In genomic region chr6:117444600-117444999, GRCh38 we compare ENCODE assay signal across 21 cellular contexts. TPM values are rescaled to one million over a fixed set of nuclear protein-coding genes. Genes with fewer than 3 reads are reported as not detected.
DNase-seq lines count a peak whose midpoint lies in the region; ATAC-seq and TF ChIP-seq lines count a peak whose summit lies in the region.
"Had no signal": no experiment of that assay in that cellular context is flagged by ENCODE, and none has a peak within 500 bp of the region (broad histone marks: within the 10 kb centered on the region; RNA-seq: fewer than 3 reads in every experiment).

No MANE protein-coding gene starts in this region.

- H4K20me1 ChIP-seq in smooth muscle cell (ENCODE audit: low read depth) = no peaks in the 10 kb centered on the region
- H4K20me1 ChIP-seq: BLaER1 treated with 17β-estradiol and CSF1 and Interleukin-3, amounts not matched to agents 10 nM and 100 nM had no signal

- H3K9me3 ChIP-seq in smooth muscle cell (replicated peaks; ENCODE audit: low read depth) = no peaks in the 10 kb centered on the region
- no peaks in the 10 kb centered on the region for H3K9me3 ChIP-seq in adrenal gland (replicated peaks in 1 of 3)
- no peaks in the 10 kb centered on the region for H3K9me3 ChIP-seq in psoas muscle
- H3K9me3 ChIP-seq: heart right ventricle, uterus had no signal

- H2AFZ ChIP-seq in smooth muscle cell (ENCODE audit: low read depth) = peak overlapping the region; percentile 26

- no peak for ATAC-seq in psoas muscle
- ATAC-seq: activated CD4-positive, CD25-positive, alpha-beta regulatory T cell treated with anti-CD3 and anti-CD28 coated beads, Interleukin-2, amount 50 U/mL, for 24 hours; heart right ventricle; natural killer cell had no signal

- H3K27me3 ChIP-seq in smooth muscle cell (ENCODE audit: low read depth) (no peaks in the 10 kb centered on the region), adrenal gland (peaks cover 5% of the 10 kb centered on the region), psoas muscle (ENCODE audit: insufficient read depth in 3 of 3, low read length in 2 of 3) (no peaks in the 10 kb centered on the region)
- H3K27me3 ChIP-seq: BLaER1 treated with 17β-estradiol and CSF1 and Interleukin-3, amounts not matched to agents 10 nM and 100 nM; brain microvascular endothelial cell; uterus had no signal

- intact Hi-C loops in adrenal gland (cut with DNase I) = no loop called here
- intact Hi-C loops in psoas muscle (cut with DNase I) = no loop called here

- peaks cover 21% of the 10 kb centered on the region for H3F3A ChIP-seq in smooth muscle cell (ENCODE audit: low read depth)

- H3K27ac ChIP-seq in RWPE1 (peak overlapping the region; percentile 57; the same call in 1 of the 2 replicates), smooth muscle cell (ENCODE audit: low read depth) (peak overlapping the region; percentile 32), adrenal gland (no peak overlapping the region), psoas muscle (no peak overlapping the region)
- H3K27ac ChIP-seq: BLaER1 treated with 17β-estradiol and CSF1 and Interleukin-3, amounts not matched to agents 10 nM and 100 nM; brain microvascular endothelial cell; epithelial cell of prostate; heart right ventricle; uterus had no signal

- TF ChIP-seq CTCF in RWPE1 (conservative IDR thresholded peaks at IDR 0.05; ENCODE audit: low read depth) = no peak
- TF ChIP-seq CTCF in smooth muscle cell (IDR thresholded peaks at IDR 0.05; ENCODE audit: borderline replicate concordance, insufficient read depth, poor library complexity, severe bottlenecking) = no peak
- no peak for TF ChIP-seq CTCF in adrenal gland (IDR thresholded peaks at IDR 0.05)
- no peak for TF ChIP-seq CTCF in psoas muscle (IDR thresholded peaks at IDR 0.05)

- TF ChIP-seq POLR2A in adrenal gland (IDR thresholded peaks at IDR 0.05) = no peak

- H3K4me1 ChIP-seq in smooth muscle cell (ENCODE audit: low read depth) (peaks cover 31% of the 10 kb centered on the region), adrenal gland (replicated peaks in 1 of 2) (no peaks in the 10 kb centered on the region), psoas muscle (peaks cover 10% of the 10 kb centered on the region)
- H3K4me1 ChIP-seq: BLaER1 treated with 17β-estradiol and CSF1 and Interleukin-3, amounts not matched to agents 10 nM and 100 nM had no signal

- H3K9ac ChIP-seq in smooth muscle cell (ENCODE audit: low read depth) = no peak overlapping the region
- H3K9ac ChIP-seq: BLaER1 treated with 17β-estradiol and CSF1 and Interleukin-3, amounts not matched to agents 10 nM and 100 nM had no signal

- CTCF ChIA-PET in RWPE1 (lab: Yijun Ruan, JAX) = interaction anchor here (0.6 to 0.7 kb wide), 2 partner anchors 151 to 1677 kb away, joined by 3 read pairs; no protein-coding TSS in a partner anchor

- H3K79me2 ChIP-seq in smooth muscle cell (ENCODE audit: low read depth) = no peaks in the 10 kb centered on the region

- no peaks in the 10 kb centered on the region for H3K36me3 ChIP-seq in smooth muscle cell (ENCODE audit: low read depth)
- H3K36me3 ChIP-seq in adrenal gland (replicated peaks in 1 of 2) = no peaks in the 10 kb centered on the region
- H3K36me3 ChIP-seq in psoas muscle (ENCODE audit: insufficient read depth in 1 of 2, low read depth in 1 of 2) = no peaks in the 10 kb centered on the region
- H3K36me3 ChIP-seq: BLaER1 treated with 17β-estradiol and CSF1 and Interleukin-3, amounts not matched to agents 10 nM and 100 nM; brain microvascular endothelial cell; heart right ventricle; uterus had no signal

- H3K4me3 ChIP-seq in smooth muscle cell (no peak overlapping the region), adrenal gland (no peak overlapping the region), psoas muscle (no peak overlapping the region)
- H3K4me3 ChIP-seq: BLaER1 treated with 17β-estradiol and CSF1 and Interleukin-3, amounts not matched to agents 10 nM and 100 nM; heart right ventricle; uterus had no signal

- peak overlapping the region; percentile 8 for H3K4me2 ChIP-seq in smooth muscle cell
- H3K4me2 ChIP-seq: BLaER1 treated with 17β-estradiol and CSF1 and Interleukin-3, amounts not matched to agents 10 nM and 100 nM had no signal

- DNase-seq in GM04503 (ENCODE audit: low read depth) (peak; percentile 53), RWPE1 (ENCODE audit: low spot score) (no peak), fibroblast of peridontal ligament (ENCODE audit: extremely low read depth) (peak; percentile 71), smooth muscle cell (lab: John Stamatoyannopoulos, UW; ENCODE audit: unreplicated experiment) (no peak), adrenal gland (no peak), psoas muscle (no peak), NCI-H128 (lab: John Stamatoyannopoulos, UW; ENCODE audit: unreplicated experiment) (no peak)
- DNase-seq: brain microvascular endothelial cell; heart right ventricle; natural killer cell; NCI-H2029 treated with DMSO at 0.1 percent for 48 hours; NCI-H510A; SHP77 treated with DMSO at 0.1 percent for 48 hours; small intestine; stimulated activated CD4-positive, alpha-beta T cell treated with anti-CD3 and anti-CD28 coated beads, Interleukin-4, amount 100 ng/mL, for 24 hours; uterus had no signal

- POLR2A ChIA-PET in RWPE1 (lab: Yijun Ruan, JAX; ENCODE audit: low non-redundant PET) = no interaction called here

- 56% methylated on average over 2 of the region's 2 CpGs for WGBS in smooth muscle cell (ENCODE audit: low lambda C conversion rate)
- 56 to 75% (median 68%) methylated on average over 2 of the region's 2 CpGs for WGBS in adrenal gland, 4 donors
- WGBS in psoas muscle, 3 donors = 73 to 88% (median 78%) methylated on average over 2 of the region's 2 CpGs

RNA-seq across cellular contexts. Expression of gene ROS1, which starts 18.9 kb away (rescaled TPM):
- 0.09 and 3.0 TPM in 2 replicates for total RNA-seq in smooth muscle cell
- 0.03 and 0.08 TPM in 2 replicates for polyA plus RNA-seq in smooth muscle cell
- total RNA-seq in adrenal gland = under 1 TPM in 2 of 8 donors, not detected in 6; 0.08 to 0.11 TPM
- polyA plus RNA-seq in adrenal gland = not detected
- under 1 TPM in 1 of 4 donors, not detected in 3; 0.06 TPM for total RNA-seq in psoas muscle
- polyA plus RNA-seq in psoas muscle = under 1 TPM in 1 of 3 donors, not detected in 2; 0.04 TPM
- total RNA-seq: activated T-helper 1 cell treated with anti-CD3 and anti-CD28 coated beads, Interleukin-12 subunit alpha, Interleukin-12 subunit beta, Interleukin-2, Interleukin-4 antibody, amounts not matched to agents 30 ng/mL and 10 ng/mL and 1 ng/mL, durations not matched to agents 14 hours and 24 hours and 36 hours; natural killer cell; T-helper 2 cell treated with Interferon-gamma antibody and Interleukin-4, amounts not matched to agents 100 ng/mL and 5 ng/mL, for 36 hours had no signal
- polyA plus RNA-seq: heart right ventricle had no signal

RNA-seq across cellular contexts. Expression of gene DCBLD1, which starts 37.9 kb away (rescaled TPM):
- total RNA-seq in smooth muscle cell = 82.1 and 86.1 TPM in 2 replicates
- 44.6 and 77.5 TPM in 2 replicates for polyA plus RNA-seq in smooth muscle cell
- total RNA-seq in adrenal gland = 10 to 100 TPM in 2 of 8 donors, 1 to 10 TPM in 6; 4.7 to 17.1 (median 6.8) TPM
- polyA plus RNA-seq in adrenal gland = 1 to 10 TPM; 4.2 to 6.9 (median 5.5) TPM
- total RNA-seq in psoas muscle = 1 to 10 TPM; 4.0 to 9.0 (median 5.2) TPM
- polyA plus RNA-seq in psoas muscle = 1 to 10 TPM; 2.0 to 5.1 (median 2.9) TPM

Comparison
In these comparisons a context has a peak if more than half of its experiments do, and no peak if none do; other contexts are left out.
1. DNase-seq: peak in GM04503 (single experiment) and fibroblast of peridontal ligament (single experiment); none in RWPE1 (single experiment), smooth muscle cell (single experiment), adrenal gland (0 of 7), psoas muscle (0 of 2) and NCI-H128 (single experiment).
2. H3K27ac ChIP-seq: peak in RWPE1 (single experiment) and smooth muscle cell (single experiment); none in adrenal gland (0 of 5) and psoas muscle (single experiment).